In the genomic region with DNA sequence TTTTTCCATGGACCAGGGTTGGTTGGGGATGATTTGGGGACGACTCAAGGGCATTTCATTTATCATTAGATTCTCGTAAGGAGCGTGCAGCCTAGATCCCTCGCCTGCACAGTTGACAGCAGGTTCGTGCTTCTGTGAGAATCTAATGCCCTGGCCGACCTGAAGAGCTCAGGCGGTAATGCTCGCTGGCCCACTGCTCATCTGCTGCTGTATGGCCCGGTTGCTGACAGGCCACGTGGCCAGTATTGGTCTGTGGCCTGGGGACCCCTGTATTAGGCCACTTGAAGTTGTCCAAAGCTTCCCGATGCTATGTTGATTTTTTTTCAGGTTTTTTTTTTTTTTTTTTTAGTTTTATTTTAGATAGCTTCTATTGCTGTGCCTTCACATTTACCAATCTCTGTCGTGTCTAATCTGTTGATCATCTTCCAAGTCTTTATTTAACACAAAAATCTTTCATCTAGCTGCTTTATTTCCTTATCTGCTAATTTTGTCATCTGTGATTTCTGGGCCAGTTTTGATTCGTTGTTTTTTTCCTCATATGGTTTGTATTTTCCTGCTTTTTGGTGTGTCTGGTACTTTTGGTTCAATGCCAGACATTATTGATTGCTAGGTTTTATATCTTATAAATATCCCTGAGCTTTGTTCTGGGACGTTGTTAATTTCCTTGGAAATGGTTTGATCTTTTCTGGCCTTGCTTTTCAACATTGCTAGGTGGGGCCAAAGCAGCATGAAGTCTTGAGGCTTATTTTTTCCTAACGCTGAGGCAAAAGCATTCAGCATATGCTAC, we compare ENCODE assay signal across 17 cellular contexts. TPM values are rescaled to one million over a fixed set of nuclear protein-coding genes. Genes with fewer than 3 reads are reported as not detected.
DNase-seq lines count a peak whose midpoint lies in the region; ATAC-seq, FAIRE-seq and TF ChIP-seq lines count a peak whose summit lies in the region.
"Had no signal": no experiment of that assay in that cellular context is flagged by ENCODE, and none has a peak within 500 bp of the region (broad histone marks: within the 10 kb centered on the region; RNA-seq: fewer than 3 reads in every experiment).

No MANE protein-coding gene starts in this region.

- no peak for TF ChIP-seq POLR2A in stomach (IDR thresholded peaks at IDR 0.05)

- peak overlapping the region; percentile 54 for H3K27ac Mint-ChIP-seq in activated CD4-positive, alpha-beta T cell treated with anti-CD3 and anti-CD28 coated beads, Interleukin-2, amount 10 ng/mL, durations not matched to agents 24 days and 14 days

- H3K4me3 ChIP-seq in SK-N-MC (no peak overlapping the region), fibroblast of the aortic adventitia (ENCODE audit: low read depth, low read length) (no peak overlapping the region), pancreas (no peak overlapping the region), stomach (no peak overlapping the region)

- H3K4me1 ChIP-seq in pancreas (peaks cover 0 to 16% (median 15%) of the 10 kb centered on the region in 3 donors), stomach (peaks cover 0 to 8% (median 3%) of the 10 kb centered on the region in 4 donors)

- H3K4me1 Mint-ChIP-seq in activated CD4-positive, alpha-beta T cell treated with anti-CD3 and anti-CD28 coated beads, Interleukin-2, amount 10 ng/mL, durations not matched to agents 24 days and 14 days = peaks cover 5% of the 10 kb centered on the region

- peaks cover 44% of the 10 kb centered on the region for H3K36me3 Mint-ChIP-seq in activated CD4-positive, alpha-beta T cell treated with anti-CD3 and anti-CD28 coated beads, Interleukin-2, amount 10 ng/mL, durations not matched to agents 24 days and 14 days (ENCODE audit: low read depth)

- H3K4me3 Mint-ChIP-seq in activated CD4-positive, alpha-beta T cell treated with anti-CD3 and anti-CD28 coated beads, Interleukin-2, amount 10 ng/mL, durations not matched to agents 24 days and 14 days = no peak overlapping the region
- H3K4me3 Mint-ChIP-seq: IgD-negative memory B cell had no signal

- H3K27ac ChIP-seq in SK-N-MC (0 out of 2 replicates have a peak overlapping the region, but pooled peaks have one; percentile 8), pancreas (no peak overlapping the region), stomach (no peak overlapping the region)
- H3K27ac ChIP-seq: 22Rv1 had no signal

- FAIRE-seq in pancreas (lab: Jason Lieb, UNC) = no peak
- FAIRE-seq: H54 had no signal

- H3K9ac ChIP-seq in SK-N-MC (ENCODE audit: insufficient read length) = no peak overlapping the region

- 62% methylated on average over 15 of the region's 15 CpGs for WGBS in pancreas, 2 donors
- WGBS in stomach, 5 donors = 67 to 77% (median 74%) methylated on average over 15 of the region's 15 CpGs

- H3K27me3 ChIP-seq in pancreas (no peaks in the 10 kb centered on the region), stomach (no peaks in the 10 kb centered on the region)

- DNase-seq in activated CD4-positive, alpha-beta T cell treated with anti-CD3 and anti-CD28 coated beads, Interleukin-2, amount 10 ng/mL, durations not matched to agents 24 days and 14 days = no peak
- DNase-seq in activated CD4-positive, alpha-beta T cell treated with anti-CD3 and anti-CD28 coated beads, Interleukin-2, amount 50 U/mL, for 48 hours = no peak
- DNase-seq in SK-N-MC (ENCODE audit: low read depth, low spot score) = no peak
- peak; percentile 7 for DNase-seq in fibroblast of the aortic adventitia (ENCODE audit: low read depth)
- no peak for DNase-seq in pancreas
- DNase-seq in stomach = no peak
- DNase-seq: DMS153, NCI-H1930, NCI-H2171 treated with DMSO at 0.1 percent for 48 hours, NCI-H510A treated with DMSO at 0.1 percent for 48 hours had no signal

- H3K36me3 ChIP-seq in SK-N-MC (ENCODE audit: insufficient read depth, low read length) (peaks cover 53% of the 10 kb centered on the region), pancreas (peaks cover 7 to 35% (median 21%) of the 10 kb centered on the region in 3 donors), stomach (peaks cover 44 to 90% (median 75%) of the 10 kb centered on the region in 4 donors)

- H3K27me3 Mint-ChIP-seq in activated CD4-positive, alpha-beta T cell treated with anti-CD3 and anti-CD28 coated beads, Interleukin-2, amount 10 ng/mL, durations not matched to agents 24 days and 14 days = no peaks in the 10 kb centered on the region
- H3K27me3 Mint-ChIP-seq: IgD-negative memory B cell had no signal

- TF ChIP-seq CTCF in fibroblast of the aortic adventitia (IDR thresholded peaks at IDR 0.05; ENCODE audit: insufficient read depth, low read length) (no peak), pancreas (IDR thresholded peaks at IDR 0.05) (no peak), stomach (IDR thresholded peaks at IDR 0.05) (no peak)

- H3K9me3 Mint-ChIP-seq in activated CD4-positive, alpha-beta T cell treated with anti-CD3 and anti-CD28 coated beads, Interleukin-2, amount 10 ng/mL, durations not matched to agents 24 days and 14 days = no peaks in the 10 kb centered on the region
- H3K9me3 Mint-ChIP-seq: IgD-negative memory B cell had no signal

- no peak for TF ChIP-seq EP300 in stomach (IDR thresholded peaks at IDR 0.05)

- intact Hi-C loops in activated CD4-positive, alpha-beta T cell treated with anti-CD3 and anti-CD28 coated beads, Interleukin-2, amount 10 ng/mL, durations not matched to agents 24 days and 14 days (cut with micrococcal nuclease) = no loop called here
- intact Hi-C loops in pancreas (cut with DNase I) (loop anchor here in 1 of 3 donors (10.0 kb wide), 1 partner anchor 379 kb away; no protein-coding TSS in a partner anchor), stomach (cut with DNase I; ENCODE audit: low total_unique reads) (loop anchor here (10.0 kb wide), 1 partner anchor 389 kb away; no protein-coding TSS in a partner anchor)

- H3K9me3 ChIP-seq in SK-N-MC (ENCODE audit: low read depth, low read length) (no peaks in the 10 kb centered on the region), pancreas (no peaks in the 10 kb centered on the region), stomach (no peaks in the 10 kb centered on the region)

- ATAC-seq in pancreas (peak in 3 of 4 donors; percentile 35 to 52 (median 41)), GM19351 (IDR thresholded peaks at IDR 0.05; ENCODE audit: unreplicated experiment) (no peak), HG02840 (IDR thresholded peaks at IDR 0.05; ENCODE audit: low FRiP score, unreplicated experiment) (no peak)
- ATAC-seq: Panc1, Right ventricle myocardium inferior had no signal

RNA-seq across cellular contexts. Expression of gene DYNLT1, which starts 41.1 kb away (rescaled TPM):
- total RNA-seq in activated CD4-positive, alpha-beta T cell treated with anti-CD3 and anti-CD28 coated beads, Interleukin-2, amount 10 ng/mL, durations not matched to agents 24 days and 14 days = 103 and 110 TPM in 2 replicates
- total RNA-seq in fibroblast of the aortic adventitia (ENCODE audit: low replicate concordance) (65.4 and 138 TPM in 2 replicates), pancreas (10 to 100 TPM; 19.0 to 51.3 (median 25.4) TPM), stomach (100 to 1,000 TPM in 3 of 5 donors, 10 to 100 TPM in 1, 1 to 10 TPM in 1; 5.8 to 294 (median 102) TPM)
- polyA plus RNA-seq in pancreas (10 to 100 TPM; 60.3 to 80.9 TPM), stomach (100 to 1,000 TPM; 183 to 208 (median 196) TPM)

RNA-seq across cellular contexts. Expression of gene TMEM181, which starts 43.6 kb away (rescaled TPM):
- total RNA-seq in activated CD4-positive, alpha-beta T cell treated with anti-CD3 and anti-CD28 coated beads, Interleukin-2, amount 10 ng/mL, durations not matched to agents 24 days and 14 days = 17.1 and 17.8 TPM in 2 replicates
- 24.1 and 36.2 TPM in 2 replicates for total RNA-seq in fibroblast of the aortic adventitia (ENCODE audit: low replicate concordance)
- 10 to 100 TPM; 18.9 to 32.8 (median 25.9) TPM for total RNA-seq in pancreas
- polyA plus RNA-seq in pancreas = 10 to 100 TPM; 14.1 to 19.1 TPM
- total RNA-seq in stomach = 10 to 100 TPM in 3 of 5 donors, 1 to 10 TPM in 2; 2.9 to 62.2 (median 25.4) TPM
- 10 to 100 TPM in 2 of 3 donors, 1 to 10 TPM in 1; 7.8 to 16.7 (median 13.3) TPM for polyA plus RNA-seq in stomach

RNA-seq across cellular contexts. Expression of gene SYTL3, which starts 46.4 kb away (rescaled TPM):
- 102 and 106 TPM in 2 replicates for total RNA-seq in activated CD4-positive, alpha-beta T cell treated with anti-CD3 and anti-CD28 coated beads, Interleukin-2, amount 10 ng/mL, durations not matched to agents 24 days and 14 days
- total RNA-seq in fibroblast of the aortic adventitia (ENCODE audit: low replicate concordance) (1.9 and 10.5 TPM in 2 replicates), pancreas (1 to 10 TPM in 2 of 6 donors, under 1 TPM in 4; 0.28 to 1.9 (median 0.83) TPM), stomach (10 to 100 TPM in 1 of 5 donors, 1 to 10 TPM in 4; 3.1 to 14.6 (median 8.1) TPM)
- polyA plus RNA-seq in pancreas (1 to 10 TPM in 1 of 2 donors, under 1 TPM in 1; 0.57 to 1.6 TPM), stomach (1 to 10 TPM; 3.4 to 5.2 (median 3.9) TPM)

Comparison
In these comparisons a context has a peak if more than half of its experiments do, and no peak if none do; other contexts are left out.
1. ATAC-seq: peak in pancreas (3 of 4); none in GM19351 (single experiment) and HG02840 (single experiment).